28 cellular contexts compared by ENCODE assay signal in the genomic region with DNA sequence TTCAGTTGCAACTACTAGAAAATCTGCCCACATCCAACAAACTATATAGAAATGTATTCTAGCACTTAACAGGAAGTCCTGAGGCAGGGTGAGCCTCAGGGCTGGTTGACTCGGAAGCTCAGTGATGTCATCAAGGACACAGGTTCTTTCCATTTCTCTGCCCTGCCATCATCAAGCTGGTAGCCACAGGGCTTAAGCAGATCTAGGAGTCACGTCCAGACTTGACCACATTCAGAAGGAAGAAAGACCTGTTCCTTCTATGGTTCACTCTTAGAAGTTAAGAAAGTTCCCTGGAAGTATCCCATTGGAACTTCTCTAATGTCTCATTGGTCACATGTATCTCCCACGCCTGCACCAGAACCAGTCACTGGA.
A peak's percentile ranks its signal among the peaks of the same experiment; 100 is the strongest.
DNase-seq lines count a peak whose midpoint lies in the region; ATAC-seq and TF ChIP-seq lines count a peak whose summit lies in the region.
"Had no signal": no experiment of that assay in that cellular context is flagged by ENCODE, and none has a peak within 500 bp of the region (broad histone marks: within the 10 kb centered on the region; RNA-seq: fewer than 3 reads in every experiment).

No MANE protein-coding gene starts in this region.

- H3K4me2 ChIP-seq in GM23248 (ENCODE audit: unreplicated experiment): no peak overlapping the region

- peaks cover 7% of the 10 kb centered on the region for H3K27me3 ChIP-seq in GM23248 (replicated peaks; ENCODE audit: insufficient read depth)
- H3K27me3 ChIP-seq in esophagus (ENCODE audit: control insufficient read depth in 1 of 2, insufficient read depth in 2 of 2, low read length in 2 of 2): no peaks in the 10 kb centered on the region
- H3K27me3 ChIP-seq: esophagus muscularis mucosa, upper lobe of left lung had no signal

- H3K9me2 ChIP-seq in GM23248 (ENCODE audit: insufficient read depth): no peaks in the 10 kb centered on the region

- POLR2A ChIA-PET in RWPE1 (lab: Yijun Ruan, JAX; ENCODE audit: low non-redundant PET): interaction anchor here (0.6 kb wide), 2 partner anchors 123 to 643 kb away, joined by 3 to 6 read pairs; no protein-coding TSS in a partner anchor

- TF ChIP-seq CTCF in RWPE1 (conservative IDR thresholded peaks at IDR 0.05; ENCODE audit: low read depth) (no peak), GM13976 (IDR thresholded peaks at IDR 0.05; ENCODE audit: borderline replicate concordance, control extremely low read depth, extremely low read depth, insufficient read depth, missing control alignments) (no peak)

- H3K9ac ChIP-seq in GM23248: no peak overlapping the region

- peak; percentile 44 for DNase-seq in GM23248
- DNase-seq in RWPE1 (ENCODE audit: low spot score): peak; percentile 92
- peak; percentile 87 for DNase-seq in kidney tubule cell (ENCODE audit: low spot score)
- no peak for DNase-seq in GM13976 (ENCODE audit: low spot score)
- no peak for DNase-seq in retina
- DNase-seq: activated CD4-positive, alpha-beta T cell treated with anti-CD3 and anti-CD28 coated beads, Interleukin-2, amount 10 ng/mL, durations not matched to agents 24 days and 14 days; activated effector memory CD4-positive, alpha-beta T cell treated with anti-CD3 and anti-CD28 coated beads, Interleukin-2, amount 50 U/mL, for 16 hours; activated naive CD8-positive, alpha-beta T cell treated with anti-CD3 and anti-CD28 coated beads for 36 hours; activated T-cell treated with anti-CD3 and anti-CD28 coated beads, Interleukin-2, amount 50 U/mL, for 24 hours; aorta; CD8-positive, alpha-beta T cell; effector memory CD8-positive, alpha-beta T cell; gastrocnemius medialis; H9; Kasumi-1; mesenchymal stem cell; NCI-H1048; NCI-H2107; NCI-H748 treated with DMSO at 0.1 percent for 48 hours; nephron progenitor cell; stimulated activated naive B cell treated with anti-CD40 and anti-IgM and Interleukin-4, amounts not matched to agents 10 μg/mL and 1 μg/mL and 100 μg/mL, for 72 hours; T-cell; upper lobe of left lung had no signal

- H3K79me2 ChIP-seq in GM23248 (ENCODE audit: insufficient read depth): no peaks in the 10 kb centered on the region

- ATAC-seq in GM21367 (IDR thresholded peaks at IDR 0.05; ENCODE audit: unreplicated experiment): no peak
- ATAC-seq: CD8-positive, alpha-beta T cell; effector memory CD8-positive, alpha-beta T cell; gastrocnemius medialis; left lobe of liver; stimulated activated naive B cell treated with anti-CD40 and anti-IgM and Interleukin-4, amounts not matched to agents 10 μg/mL and 1 μg/mL and 100 μg/mL, for 72 hours; T-cell; WTC11 had no signal

- WGBS in GM23248 (ENCODE audit: low coverage in 1 of 2, low lambda C conversion rate in 2 of 2, missing lambda C conversion rate in 2 of 2), 2 experiments: 27% methylated on average over 3 of the region's 3 CpGs
- WGBS in esophagus, 2 donors: 40 to 49% methylated on average over 3 of the region's 3 CpGs

- H3K36me3 ChIP-seq in GM23248 (ENCODE audit: low read depth) (no peaks in the 10 kb centered on the region), esophagus (ENCODE audit: control insufficient read depth in 2 of 2, insufficient read depth in 2 of 2, low read length in 1 of 2) (no peaks in the 10 kb centered on the region)
- H3K36me3 ChIP-seq: esophagus muscularis mucosa, gastrocnemius medialis, upper lobe of left lung had no signal

- no peaks in the 10 kb centered on the region for H3F3A ChIP-seq in GM23248 (ENCODE audit: insufficient read depth)

- CTCF ChIA-PET in RWPE1 (lab: Yijun Ruan, JAX): interaction anchor here (0.7 kb wide), 1 partner anchor 233 kb away, joined by 4 read pairs; no protein-coding TSS in a partner anchor

- H3K9me3 ChIP-seq in GM23248 (ENCODE audit: low read depth) (no peaks in the 10 kb centered on the region), esophagus (ENCODE audit: control insufficient read depth in 2 of 2, insufficient read depth in 1 of 2, low read depth in 1 of 2, low read length in 1 of 2) (no peaks in the 10 kb centered on the region)
- H3K9me3 ChIP-seq: esophagus muscularis mucosa, gastrocnemius medialis, upper lobe of left lung had no signal

- H4K20me1 ChIP-seq in GM23248 (ENCODE audit: insufficient read depth): no peaks in the 10 kb centered on the region

- in situ Hi-C loops in GM23248 (cut with MboI) (no loop called here), GM13976 (cut with MboI; ENCODE audit: low sequenced_read_pairs, unreplicated experiment) (no loop called here)

- H3K4me3 ChIP-seq in GM23248 (no peak overlapping the region), esophagus (ENCODE audit: low read depth in 1 of 2, low read length in 2 of 2) (no peak overlapping the region)
- H3K4me3 ChIP-seq: esophagus muscularis mucosa, gastrocnemius medialis, upper lobe of left lung had no signal

- H3K4me1 ChIP-seq in GM23248 (ENCODE audit: insufficient read depth) (no peaks in the 10 kb centered on the region), esophagus (ENCODE audit: control insufficient read depth in 2 of 2, insufficient read depth in 2 of 2, low read length in 1 of 2) (peaks cover 3 to 18% of the 10 kb centered on the region in 2 donors)
- H3K4me1 ChIP-seq: gastrocnemius medialis had no signal

- H2AFZ ChIP-seq in GM23248: no peak overlapping the region

- H3K27ac ChIP-seq in GM23248 (no peak overlapping the region), RWPE1 (peak overlapping the region; percentile 86), esophagus (ENCODE audit: low read depth in 2 of 2, low read length in 1 of 2) (peak overlapping the region; percentile 10 to 65)
- H3K27ac ChIP-seq: gastrocnemius medialis, upper lobe of left lung had no signal

Comparison
In these comparisons a context has a peak if more than half of its experiments do, and no peak if none do; other contexts are left out.
1. DNase-seq: peak in GM23248 (single experiment), RWPE1 (single experiment) and kidney tubule cell (single experiment); none in GM13976 (single experiment) and retina (single experiment).